In the genomic region with DNA sequence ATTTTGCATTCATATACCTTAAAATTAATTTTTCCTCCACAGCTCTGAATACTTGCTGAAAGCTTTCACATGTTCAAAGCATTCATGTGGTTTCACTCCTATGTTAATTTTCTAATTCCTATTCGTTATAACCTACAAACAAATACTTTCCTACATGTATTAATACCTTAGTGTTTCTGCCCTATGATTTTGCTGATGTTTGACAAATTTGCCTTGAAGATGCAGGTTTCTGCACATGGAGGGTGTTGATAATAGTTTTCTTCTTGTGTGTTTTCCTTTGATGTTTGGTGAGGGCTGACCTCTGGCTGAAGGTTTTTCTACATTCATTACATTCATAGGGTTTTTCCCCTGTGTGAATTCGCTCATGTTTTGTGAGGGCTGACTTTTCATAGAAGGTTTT, we compare ENCODE assay signal across 31 cellular contexts. TPM values are rescaled to one million over a fixed set of nuclear protein-coding genes. Genes with fewer than 3 reads are reported as not detected.
"Had no signal": no experiment of that assay in that cellular context is flagged by ENCODE, and none has a peak within 500 bp of the region (broad histone marks: within the 10 kb centered on the region; RNA-seq: fewer than 3 reads in every experiment).

No MANE protein-coding gene starts in this region.

- H3K4me3 Mint-ChIP-seq: naive thymus-derived CD4-positive, alpha-beta T cell; natural killer cell; nephron; neural progenitor cell; stimulated activated memory B cell treated with anti-CD40 and anti-IgM and Interleukin-4, amounts not matched to agents 10 μg/mL and 1 μg/mL and 100 μg/mL, for 72 hours; stimulated activated naive CD8-positive, alpha-beta T cell treated with anti-CD3 and anti-CD28 coated beads, Interleukin-15, amount 100 ng/mL, for 72 hours; type B pancreatic cell had no signal

- DNase-seq: naive thymus-derived CD4-positive, alpha-beta T cell; natural killer cell; occipital lobe; ovary; posterior cingulate gyrus; right cardiac atrium; spleen; stimulated activated CD4-positive, alpha-beta T cell treated with anti-CD3 and anti-CD28 coated beads, Interleukin-12 subunit alpha, Interleukin-12 subunit beta, amount 100 ng/mL, for 4 hours; stimulated activated CD4-positive, alpha-beta T cell treated with anti-CD3 and anti-CD28 coated beads, Interleukin-1b, Interleukin-23, amount 100 ng/mL, for 48 hours; stimulated activated CD4-positive, alpha-beta T cell treated with anti-CD3 and anti-CD28 coated beads, Interleukin-4, amount 100 ng/mL, for 1 hour; stimulated activated CD4-positive, alpha-beta T cell treated with anti-CD3 and anti-CD28 coated beads, Interleukin-4, amount 100 ng/mL, for 4 hours; stimulated activated CD8-positive, alpha-beta memory T cell treated with anti-CD3 and anti-CD28 coated beads, Interleukin-4, amount 100 ng/mL, for 48 hours; stimulated activated naive CD4-positive, alpha-beta T cell; stimulated activated naive CD8-positive, alpha-beta T cell treated with anti-CD3 and anti-CD28 coated beads, Interleukin-15, amount 100 ng/mL, for 72 hours; stimulated activated naive CD8-positive, alpha-beta T cell treated with anti-CD3 and anti-CD28 coated beads, Interleukin-15, Interleukin-2, amounts not matched to agents 100 U/mL and 50 U/mL, for 24 hours; substantia nigra; testis; tibial artery; transverse colon; upper lobe of right lung; uterus had no signal

- H3K9me3 ChIP-seq: ovary, prostate gland, suprapubic skin, testis, upper lobe of right lung, uterus had no signal

- H3K4me1 ChIP-seq: neural progenitor cell, parathyroid adenoma, testis, tibial artery, upper lobe of right lung, uterus had no signal

- H3K27me3 Mint-ChIP-seq: type B pancreatic cell had no signal

- H3K4me3 ChIP-seq: neural progenitor cell, ovary, prostate gland, skin epidermis, smooth muscle cell, spleen, suprapubic skin, testis, tibial artery, transverse colon, upper lobe of right lung, uterus had no signal

- H3K4me2 ChIP-seq: neural progenitor cell, smooth muscle cell had no signal

- ATAC-seq: naive thymus-derived CD4-positive, alpha-beta T cell; natural killer cell; right cardiac atrium; sciatic nerve; stimulated activated memory B cell treated with anti-CD40 and anti-IgM and Interleukin-4, amounts not matched to agents 10 μg/mL and 1 μg/mL and 100 μg/mL, for 72 hours; stimulated activated naive CD8-positive, alpha-beta T cell treated with anti-CD3 and anti-CD28 coated beads, Interleukin-15, amount 100 ng/mL, for 72 hours; stimulated activated naive CD8-positive, alpha-beta T cell treated with anti-CD3 and anti-CD28 coated beads, Interleukin-15, Interleukin-2, amounts not matched to agents 100 U/mL and 50 U/mL, for 24 hours; upper lobe of right lung had no signal

- H3K27ac Mint-ChIP-seq: naive thymus-derived CD4-positive, alpha-beta T cell; natural killer cell; nephron; neural progenitor cell; stimulated activated memory B cell treated with anti-CD40 and anti-IgM and Interleukin-4, amounts not matched to agents 10 μg/mL and 1 μg/mL and 100 μg/mL, for 72 hours; stimulated activated naive CD8-positive, alpha-beta T cell treated with anti-CD3 and anti-CD28 coated beads, Interleukin-15, amount 100 ng/mL, for 72 hours; type B pancreatic cell had no signal

- H3K27ac ChIP-seq: neural progenitor cell, ovary, parathyroid adenoma, prostate gland, skin epidermis, spleen, suprapubic skin, testis, tibial artery, transverse colon, upper lobe of right lung, uterus had no signal

RNA-seq across cellular contexts. Expression of a gene that starts 57.6 kb away (rescaled TPM):
- polyA plus RNA-seq: naive thymus-derived CD4-positive, alpha-beta T cell had no signal
